1 cellular context compared by ENCODE assay signal in genomic region chr9:128685636-128686489, GRCh38.
TF ChIP-seq lines count a peak whose summit lies in the region.

No MANE protein-coding gene starts in this region.

TF ChIP-seq in K562, 482 proteins besides CTCF, POLR2A, EP300 and RAD21 (continued from another document and continues in another):
- TF ChIP-seq, protein P1, sequence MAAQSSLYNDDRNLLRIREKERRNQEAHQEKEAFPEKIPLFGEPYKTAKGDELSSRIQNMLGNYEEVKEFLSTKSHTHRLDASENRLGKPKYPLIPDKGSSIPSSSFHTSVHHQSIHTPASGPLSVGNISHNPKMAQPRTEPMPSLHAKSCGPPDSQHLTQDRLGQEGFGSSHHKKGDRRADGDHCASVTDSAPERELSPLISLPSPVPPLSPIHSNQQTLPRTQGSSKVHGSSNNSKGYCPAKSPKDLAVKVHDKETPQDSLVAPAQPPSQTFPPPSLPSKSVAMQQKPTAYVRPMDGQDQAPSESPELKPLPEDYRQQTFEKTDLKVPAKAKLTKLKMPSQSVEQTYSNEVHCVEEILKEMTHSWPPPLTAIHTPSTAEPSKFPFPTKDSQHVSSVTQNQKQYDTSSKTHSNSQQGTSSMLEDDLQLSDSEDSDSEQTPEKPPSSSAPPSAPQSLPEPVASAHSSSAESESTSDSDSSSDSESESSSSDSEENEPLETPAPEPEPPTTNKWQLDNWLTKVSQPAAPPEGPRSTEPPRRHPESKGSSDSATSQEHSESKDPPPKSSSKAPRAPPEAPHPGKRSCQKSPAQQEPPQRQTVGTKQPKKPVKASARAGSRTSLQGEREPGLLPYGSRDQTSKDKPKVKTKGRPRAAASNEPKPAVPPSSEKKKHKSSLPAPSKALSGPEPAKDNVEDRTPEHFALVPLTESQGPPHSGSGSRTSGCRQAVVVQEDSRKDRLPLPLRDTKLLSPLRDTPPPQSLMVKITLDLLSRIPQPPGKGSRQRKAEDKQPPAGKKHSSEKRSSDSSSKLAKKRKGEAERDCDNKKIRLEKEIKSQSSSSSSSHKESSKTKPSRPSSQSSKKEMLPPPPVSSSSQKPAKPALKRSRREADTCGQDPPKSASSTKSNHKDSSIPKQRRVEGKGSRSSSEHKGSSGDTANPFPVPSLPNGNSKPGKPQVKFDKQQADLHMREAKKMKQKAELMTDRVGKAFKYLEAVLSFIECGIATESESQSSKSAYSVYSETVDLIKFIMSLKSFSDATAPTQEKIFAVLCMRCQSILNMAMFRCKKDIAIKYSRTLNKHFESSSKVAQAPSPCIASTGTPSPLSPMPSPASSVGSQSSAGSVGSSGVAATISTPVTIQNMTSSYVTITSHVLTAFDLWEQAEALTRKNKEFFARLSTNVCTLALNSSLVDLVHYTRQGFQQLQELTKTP (IDR thresholded peaks at IDR 0.05; ENCODE audit: low read depth in 1 of 2, partially characterized antibody in 2 of 2) = no peak
- TF ChIP-seq ESRRB (CRISPR knock-in tag; IDR thresholded peaks at IDR 0.05; ENCODE audit: borderline replicate concordance) (no peak), DPF2 (IDR thresholded peaks at IDR 0.05) (no peak), CBX5 (IDR thresholded peaks at IDR 0.05; ENCODE audit: borderline replicate concordance, low read depth) (no peak), PHF8 (IDR thresholded peaks at IDR 0.05; ENCODE audit: borderline replicate concordance, low read length) (peak; percentile 25; the same call in 1 of the 2 replicates), ZNF584 (CRISPR knock-in tag; IDR thresholded peaks at IDR 0.05; ENCODE audit: low read depth) (0 out of 2 replicates have a peak, but pooled peaks have one; percentile 27), ELF4 (CRISPR knock-in tag; IDR thresholded peaks at IDR 0.05) (0 out of 2 replicates have a peak, but pooled peaks have one; percentile 25), L3MBTL2 (IDR thresholded peaks at IDR 0.05) (no peak), MAX (CRISPR knock-in tag; IDR thresholded peaks at IDR 0.05) (no peak), ETS2 (tag; IDR thresholded peaks at IDR 0.05; ENCODE audit: borderline replicate concordance, poor library complexity, severe bottlenecking) (no peak), ZBED1 (IDR thresholded peaks at IDR 0.05) (no peak), EWSR1 (IDR thresholded peaks at IDR 0.05; ENCODE audit: borderline replicate concordance, low read depth, partially characterized antibody) (no peak), HINFP (tag; conservative IDR thresholded peaks at IDR 0.05; ENCODE audit: low read depth) (no peak; the same call in 1 of the 2 replicates), TCF3 (CRISPR knock-in tag; IDR thresholded peaks at IDR 0.05) (no peak), CBFB (CRISPR knock-in tag; IDR thresholded peaks at IDR 0.05) (no peak), ZNF224 (CRISPR knock-in tag; IDR thresholded peaks at IDR 0.05) (no peak), GTF2F1 (IDR thresholded peaks at IDR 0.05; ENCODE audit: low read depth, low read length) (no peak), LARP7 (IDR thresholded peaks at IDR 0.05) (no peak), ETV1 (tag; conservative IDR thresholded peaks at IDR 0.05; ENCODE audit: low read depth) (peak; percentile 55), ZBTB7A (IDR thresholded peaks at IDR 0.05; ENCODE audit: borderline replicate concordance, control insufficient read depth, low read depth, low read length) (peak; percentile 39; the same call in 1 of the 2 replicates), ZNF23 (CRISPR knock-in tag; IDR thresholded peaks at IDR 0.05) (no peak), HCFC1 (IDR thresholded peaks at IDR 0.05; ENCODE audit: low read depth, low read length) (no peak), MEIS2 (IDR thresholded peaks at IDR 0.05; ENCODE audit: partially characterized antibody) (no peak), POLR2B (IDR thresholded peaks at IDR 0.05; ENCODE audit: low read depth, partially characterized antibody) (no peak), ZNF274 (IDR thresholded peaks at IDR 0.05; ENCODE audit: borderline replicate concordance, low read depth, low read length) (no peak), CBX1 (IDR thresholded peaks at IDR 0.05; ENCODE audit: low read depth) (no peak), RBBP5 (IDR thresholded peaks at IDR 0.05; ENCODE audit: borderline replicate concordance, insufficient read depth, low read length, poor library complexity, severe bottlenecking) (peak; percentile 32)
- TF ChIP-seq, protein P2, sequence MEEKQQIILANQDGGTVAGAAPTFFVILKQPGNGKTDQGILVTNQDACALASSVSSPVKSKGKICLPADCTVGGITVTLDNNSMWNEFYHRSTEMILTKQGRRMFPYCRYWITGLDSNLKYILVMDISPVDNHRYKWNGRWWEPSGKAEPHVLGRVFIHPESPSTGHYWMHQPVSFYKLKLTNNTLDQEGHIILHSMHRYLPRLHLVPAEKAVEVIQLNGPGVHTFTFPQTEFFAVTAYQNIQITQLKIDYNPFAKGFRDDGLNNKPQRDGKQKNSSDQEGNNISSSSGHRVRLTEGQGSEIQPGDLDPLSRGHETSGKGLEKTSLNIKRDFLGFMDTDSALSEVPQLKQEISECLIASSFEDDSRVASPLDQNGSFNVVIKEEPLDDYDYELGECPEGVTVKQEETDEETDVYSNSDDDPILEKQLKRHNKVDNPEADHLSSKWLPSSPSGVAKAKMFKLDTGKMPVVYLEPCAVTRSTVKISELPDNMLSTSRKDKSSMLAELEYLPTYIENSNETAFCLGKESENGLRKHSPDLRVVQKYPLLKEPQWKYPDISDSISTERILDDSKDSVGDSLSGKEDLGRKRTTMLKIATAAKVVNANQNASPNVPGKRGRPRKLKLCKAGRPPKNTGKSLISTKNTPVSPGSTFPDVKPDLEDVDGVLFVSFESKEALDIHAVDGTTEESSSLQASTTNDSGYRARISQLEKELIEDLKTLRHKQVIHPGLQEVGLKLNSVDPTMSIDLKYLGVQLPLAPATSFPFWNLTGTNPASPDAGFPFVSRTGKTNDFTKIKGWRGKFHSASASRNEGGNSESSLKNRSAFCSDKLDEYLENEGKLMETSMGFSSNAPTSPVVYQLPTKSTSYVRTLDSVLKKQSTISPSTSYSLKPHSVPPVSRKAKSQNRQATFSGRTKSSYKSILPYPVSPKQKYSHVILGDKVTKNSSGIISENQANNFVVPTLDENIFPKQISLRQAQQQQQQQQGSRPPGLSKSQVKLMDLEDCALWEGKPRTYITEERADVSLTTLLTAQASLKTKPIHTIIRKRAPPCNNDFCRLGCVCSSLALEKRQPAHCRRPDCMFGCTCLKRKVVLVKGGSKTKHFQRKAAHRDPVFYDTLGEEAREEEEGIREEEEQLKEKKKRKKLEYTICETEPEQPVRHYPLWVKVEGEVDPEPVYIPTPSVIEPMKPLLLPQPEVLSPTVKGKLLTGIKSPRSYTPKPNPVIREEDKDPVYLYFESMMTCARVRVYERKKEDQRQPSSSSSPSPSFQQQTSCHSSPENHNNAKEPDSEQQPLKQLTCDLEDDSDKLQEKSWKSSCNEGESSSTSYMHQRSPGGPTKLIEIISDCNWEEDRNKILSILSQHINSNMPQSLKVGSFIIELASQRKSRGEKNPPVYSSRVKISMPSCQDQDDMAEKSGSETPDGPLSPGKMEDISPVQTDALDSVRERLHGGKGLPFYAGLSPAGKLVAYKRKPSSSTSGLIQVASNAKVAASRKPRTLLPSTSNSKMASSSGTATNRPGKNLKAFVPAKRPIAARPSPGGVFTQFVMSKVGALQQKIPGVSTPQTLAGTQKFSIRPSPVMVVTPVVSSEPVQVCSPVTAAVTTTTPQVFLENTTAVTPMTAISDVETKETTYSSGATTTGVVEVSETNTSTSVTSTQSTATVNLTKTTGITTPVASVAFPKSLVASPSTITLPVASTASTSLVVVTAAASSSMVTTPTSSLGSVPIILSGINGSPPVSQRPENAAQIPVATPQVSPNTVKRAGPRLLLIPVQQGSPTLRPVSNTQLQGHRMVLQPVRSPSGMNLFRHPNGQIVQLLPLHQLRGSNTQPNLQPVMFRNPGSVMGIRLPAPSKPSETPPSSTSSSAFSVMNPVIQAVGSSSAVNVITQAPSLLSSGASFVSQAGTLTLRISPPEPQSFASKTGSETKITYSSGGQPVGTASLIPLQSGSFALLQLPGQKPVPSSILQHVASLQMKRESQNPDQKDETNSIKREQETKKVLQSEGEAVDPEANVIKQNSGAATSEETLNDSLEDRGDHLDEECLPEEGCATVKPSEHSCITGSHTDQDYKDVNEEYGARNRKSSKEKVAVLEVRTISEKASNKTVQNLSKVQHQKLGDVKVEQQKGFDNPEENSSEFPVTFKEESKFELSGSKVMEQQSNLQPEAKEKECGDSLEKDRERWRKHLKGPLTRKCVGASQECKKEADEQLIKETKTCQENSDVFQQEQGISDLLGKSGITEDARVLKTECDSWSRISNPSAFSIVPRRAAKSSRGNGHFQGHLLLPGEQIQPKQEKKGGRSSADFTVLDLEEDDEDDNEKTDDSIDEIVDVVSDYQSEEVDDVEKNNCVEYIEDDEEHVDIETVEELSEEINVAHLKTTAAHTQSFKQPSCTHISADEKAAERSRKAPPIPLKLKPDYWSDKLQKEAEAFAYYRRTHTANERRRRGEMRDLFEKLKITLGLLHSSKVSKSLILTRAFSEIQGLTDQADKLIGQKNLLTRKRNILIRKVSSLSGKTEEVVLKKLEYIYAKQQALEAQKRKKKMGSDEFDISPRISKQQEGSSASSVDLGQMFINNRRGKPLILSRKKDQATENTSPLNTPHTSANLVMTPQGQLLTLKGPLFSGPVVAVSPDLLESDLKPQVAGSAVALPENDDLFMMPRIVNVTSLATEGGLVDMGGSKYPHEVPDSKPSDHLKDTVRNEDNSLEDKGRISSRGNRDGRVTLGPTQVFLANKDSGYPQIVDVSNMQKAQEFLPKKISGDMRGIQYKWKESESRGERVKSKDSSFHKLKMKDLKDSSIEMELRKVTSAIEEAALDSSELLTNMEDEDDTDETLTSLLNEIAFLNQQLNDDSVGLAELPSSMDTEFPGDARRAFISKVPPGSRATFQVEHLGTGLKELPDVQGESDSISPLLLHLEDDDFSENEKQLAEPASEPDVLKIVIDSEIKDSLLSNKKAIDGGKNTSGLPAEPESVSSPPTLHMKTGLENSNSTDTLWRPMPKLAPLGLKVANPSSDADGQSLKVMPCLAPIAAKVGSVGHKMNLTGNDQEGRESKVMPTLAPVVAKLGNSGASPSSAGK (IDR thresholded peaks at IDR 0.05) = no peak
- TF ChIP-seq, protein P3, sequence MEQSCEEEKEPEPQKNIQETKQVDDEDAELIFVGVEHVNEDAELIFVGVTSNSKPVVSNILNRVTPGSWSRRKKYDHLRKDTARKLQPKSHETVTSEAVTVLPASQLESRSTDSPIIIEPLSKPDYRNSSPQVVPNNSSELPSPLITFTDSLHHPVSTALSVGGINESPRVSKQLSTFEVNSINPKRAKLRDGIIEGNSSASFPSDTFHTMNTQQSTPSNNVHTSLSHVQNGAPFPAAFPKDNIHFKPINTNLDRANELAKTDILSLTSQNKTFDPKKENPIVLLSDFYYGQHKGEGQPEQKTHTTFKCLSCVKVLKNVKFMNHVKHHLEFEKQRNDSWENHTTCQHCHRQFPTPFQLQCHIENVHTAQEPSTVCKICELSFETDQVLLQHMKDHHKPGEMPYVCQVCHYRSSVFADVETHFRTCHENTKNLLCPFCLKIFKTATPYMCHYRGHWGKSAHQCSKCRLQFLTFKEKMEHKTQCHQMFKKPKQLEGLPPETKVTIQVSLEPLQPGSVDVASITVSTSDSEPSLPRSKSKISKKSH (CRISPR knock-in tag; IDR thresholded peaks at IDR 0.05) = no peak
- TF ChIP-seq, protein P4, sequence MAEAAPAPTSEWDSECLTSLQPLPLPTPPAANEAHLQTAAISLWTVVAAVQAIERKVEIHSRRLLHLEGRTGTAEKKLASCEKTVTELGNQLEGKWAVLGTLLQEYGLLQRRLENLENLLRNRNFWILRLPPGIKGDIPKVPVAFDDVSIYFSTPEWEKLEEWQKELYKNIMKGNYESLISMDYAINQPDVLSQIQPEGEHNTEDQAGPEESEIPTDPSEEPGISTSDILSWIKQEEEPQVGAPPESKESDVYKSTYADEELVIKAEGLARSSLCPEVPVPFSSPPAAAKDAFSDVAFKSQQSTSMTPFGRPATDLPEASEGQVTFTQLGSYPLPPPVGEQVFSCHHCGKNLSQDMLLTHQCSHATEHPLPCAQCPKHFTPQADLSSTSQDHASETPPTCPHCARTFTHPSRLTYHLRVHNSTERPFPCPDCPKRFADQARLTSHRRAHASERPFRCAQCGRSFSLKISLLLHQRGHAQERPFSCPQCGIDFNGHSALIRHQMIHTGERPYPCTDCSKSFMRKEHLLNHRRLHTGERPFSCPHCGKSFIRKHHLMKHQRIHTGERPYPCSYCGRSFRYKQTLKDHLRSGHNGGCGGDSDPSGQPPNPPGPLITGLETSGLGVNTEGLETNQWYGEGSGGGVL (CRISPR knock-in tag; IDR thresholded peaks at IDR 0.05) = no peak
- TF ChIP-seq, protein P5, sequence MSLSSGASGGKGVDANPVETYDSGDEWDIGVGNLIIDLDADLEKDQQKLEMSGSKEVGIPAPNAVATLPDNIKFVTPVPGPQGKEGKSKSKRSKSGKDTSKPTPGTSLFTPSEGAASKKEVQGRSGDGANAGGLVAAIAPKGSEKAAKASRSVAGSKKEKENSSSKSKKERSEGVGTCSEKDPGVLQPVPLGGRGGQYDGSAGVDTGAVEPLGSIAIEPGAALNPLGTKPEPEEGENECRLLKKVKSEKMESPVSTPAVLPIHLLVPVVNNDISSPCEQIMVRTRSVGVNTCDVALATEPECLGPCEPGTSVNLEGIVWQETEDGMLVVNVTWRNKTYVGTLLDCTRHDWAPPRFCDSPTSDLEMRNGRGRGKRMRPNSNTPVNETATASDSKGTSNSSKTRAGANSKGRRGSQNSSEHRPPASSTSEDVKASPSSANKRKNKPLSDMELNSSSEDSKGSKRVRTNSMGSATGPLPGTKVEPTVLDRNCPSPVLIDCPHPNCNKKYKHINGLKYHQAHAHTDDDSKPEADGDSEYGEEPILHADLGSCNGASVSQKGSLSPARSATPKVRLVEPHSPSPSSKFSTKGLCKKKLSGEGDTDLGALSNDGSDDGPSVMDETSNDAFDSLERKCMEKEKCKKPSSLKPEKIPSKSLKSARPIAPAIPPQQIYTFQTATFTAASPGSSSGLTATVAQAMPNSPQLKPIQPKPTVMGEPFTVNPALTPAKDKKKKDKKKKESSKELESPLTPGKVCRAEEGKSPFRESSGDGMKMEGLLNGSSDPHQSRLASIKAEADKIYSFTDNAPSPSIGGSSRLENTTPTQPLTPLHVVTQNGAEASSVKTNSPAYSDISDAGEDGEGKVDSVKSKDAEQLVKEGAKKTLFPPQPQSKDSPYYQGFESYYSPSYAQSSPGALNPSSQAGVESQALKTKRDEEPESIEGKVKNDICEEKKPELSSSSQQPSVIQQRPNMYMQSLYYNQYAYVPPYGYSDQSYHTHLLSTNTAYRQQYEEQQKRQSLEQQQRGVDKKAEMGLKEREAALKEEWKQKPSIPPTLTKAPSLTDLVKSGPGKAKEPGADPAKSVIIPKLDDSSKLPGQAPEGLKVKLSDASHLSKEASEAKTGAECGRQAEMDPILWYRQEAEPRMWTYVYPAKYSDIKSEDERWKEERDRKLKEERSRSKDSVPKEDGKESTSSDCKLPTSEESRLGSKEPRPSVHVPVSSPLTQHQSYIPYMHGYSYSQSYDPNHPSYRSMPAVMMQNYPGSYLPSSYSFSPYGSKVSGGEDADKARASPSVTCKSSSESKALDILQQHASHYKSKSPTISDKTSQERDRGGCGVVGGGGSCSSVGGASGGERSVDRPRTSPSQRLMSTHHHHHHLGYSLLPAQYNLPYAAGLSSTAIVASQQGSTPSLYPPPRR (CRISPR knock-in tag; IDR thresholded peaks at IDR 0.05; ENCODE audit: borderline replicate concordance) = no peak
